Comparison of ENCODE assay signal across 8 cellular contexts in the genomic region with DNA sequence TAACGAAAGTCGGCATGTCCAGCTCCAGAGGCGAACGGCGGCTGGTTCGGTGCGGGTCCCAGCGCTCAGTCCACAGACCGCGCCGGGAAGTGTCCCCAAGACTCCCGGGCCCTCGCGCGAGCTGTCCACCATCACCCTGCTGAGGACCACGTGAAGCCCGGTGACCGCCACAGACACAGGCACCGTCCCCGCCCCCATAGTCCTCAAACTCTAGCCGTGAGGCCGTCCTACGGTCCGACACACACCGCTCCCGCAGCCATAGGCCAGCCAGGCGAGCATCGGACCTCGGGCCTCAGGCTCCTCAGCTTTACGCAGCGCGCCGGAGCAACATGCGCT. TPM values are rescaled to one million over a fixed set of nuclear protein-coding genes. Genes with fewer than 3 reads are reported as not detected.
DNase-seq lines count a peak whose midpoint lies in the region; ATAC-seq and TF ChIP-seq lines count a peak whose summit lies in the region.

No MANE protein-coding gene starts in this region.

- POLR2A ChIA-PET in activated CD4-positive, alpha-beta memory T cell treated with anti-CD3 and anti-CD28 coated beads for 36 hours (lab: Charles Lee) = interaction anchor here (0.9 to 2.0 kb wide), 3 partner anchors 10 to 260 kb away, joined by 3 to 26 read pairs (median 3); a partner anchor contains a TSS

- no peaks in the 10 kb centered on the region for H3K27me3 Mint-ChIP-seq in activated CD4-positive, alpha-beta memory T cell treated with anti-CD3 and anti-CD28 coated beads for 36 hours

- H3K36me3 ChIP-seq in heart left ventricle = peaks cover 0 to 41% (median 38%) of the 10 kb centered on the region in 9 donors
- peaks cover 13% of the 10 kb centered on the region for H3K36me3 ChIP-seq in rectal smooth muscle tissue (ENCODE audit: control insufficient read depth, insufficient read depth, low read length)

- H3K4me1 ChIP-seq in heart left ventricle (peaks cover 0 to 36% (median 17%) of the 10 kb centered on the region in 12 donors), rectal smooth muscle tissue (ENCODE audit: control insufficient read depth, insufficient read depth, low read length) (no peaks in the 10 kb centered on the region)

- no peak for TF ChIP-seq CTCF in heart left ventricle (IDR thresholded peaks at IDR 0.05)

- peak overlapping the region; percentile 82 to 97 (median 95) for H3K27ac ChIP-seq in heart left ventricle
- peak overlapping the region; percentile 93 for H3K27ac ChIP-seq in rectal smooth muscle tissue (ENCODE audit: low read depth, low read length)

- H3K27me3 ChIP-seq in heart left ventricle = no peaks in the 10 kb centered on the region
- H3K27me3 ChIP-seq in rectal smooth muscle tissue (ENCODE audit: control insufficient read depth, insufficient read depth, low read length) = no peaks in the 10 kb centered on the region

- CTCF ChIA-PET in activated CD4-positive, alpha-beta memory T cell treated with anti-CD3 and anti-CD28 coated beads for 36 hours (lab: Charles Lee) = interaction anchor here (0.6 to 2.5 kb wide), 6 partner anchors 14 to 1976 kb away, joined by 3 to 19 read pairs (median 5); no protein-coding TSS in a partner anchor

- no peak for TF ChIP-seq POLR2A in heart left ventricle (IDR thresholded peaks at IDR 0.05)

- no peak for DNase-seq in activated CD4-positive, alpha-beta memory T cell treated with anti-CD3 and anti-CD28 coated beads for 36 hours
- DNase-seq in heart left ventricle (peak; percentile 29 to 65 (median 49)), GM19240 (ENCODE audit: insufficient read length, low spot score) (no peak), NCI-H2196 treated with DMSO at 0.1 percent for 48 hours (lab: John Stamatoyannopoulos, UW; ENCODE audit: unreplicated experiment) (no peak)

- intact Hi-C loops in activated CD4-positive, alpha-beta memory T cell treated with anti-CD3 and anti-CD28 coated beads for 36 hours (cut with micrococcal nuclease) = loop anchor here (1.0 to 2.0 kb wide), 3 partner anchors 10 to 53 kb away; no protein-coding TSS in a partner anchor
- intact Hi-C loops in heart left ventricle (cut with DNase I) = loop anchor here in 7 of 10 donors (2.0 to 10.0 kb wide), 5 partner anchors 43 to 55 kb away; no protein-coding TSS in a partner anchor

- no peaks in the 10 kb centered on the region for H3K9me3 ChIP-seq in heart left ventricle

- H3K9ac ChIP-seq in rectal smooth muscle tissue (ENCODE audit: low read length) = peak overlapping the region; percentile 39

- no peaks in the 10 kb centered on the region for H3K9me3 Mint-ChIP-seq in activated CD4-positive, alpha-beta memory T cell treated with anti-CD3 and anti-CD28 coated beads for 36 hours

- peaks cover 33% of the 10 kb centered on the region for H3K36me3 Mint-ChIP-seq in activated CD4-positive, alpha-beta memory T cell treated with anti-CD3 and anti-CD28 coated beads for 36 hours

- peak overlapping the region; percentile 82 for H3K4me3 Mint-ChIP-seq in activated CD4-positive, alpha-beta memory T cell treated with anti-CD3 and anti-CD28 coated beads for 36 hours

- WGBS in heart left ventricle, 4 donors = 1% methylated on average over 21 to 34 of the region's 34 CpGs

- ATAC-seq in GM21447 (IDR thresholded peaks at IDR 0.05; ENCODE audit: unreplicated experiment) = peak; percentile 38
- ATAC-seq in HG03571 (IDR thresholded peaks at IDR 0.05; ENCODE audit: unreplicated experiment) = peak; percentile 44
- peak; percentile 42 to 62 (median 54) for ATAC-seq in heart left ventricle

- H3K4me1 Mint-ChIP-seq in activated CD4-positive, alpha-beta memory T cell treated with anti-CD3 and anti-CD28 coated beads for 36 hours (ENCODE audit: low read depth) = peaks cover 20% of the 10 kb centered on the region

- H3K27ac Mint-ChIP-seq in activated CD4-positive, alpha-beta memory T cell treated with anti-CD3 and anti-CD28 coated beads for 36 hours = peak overlapping the region; percentile 90

- H3K4me3 ChIP-seq in GM08714 (ENCODE audit: low read length) (peak overlapping the region; percentile 83), heart left ventricle (peak overlapping the region; percentile 58 to 96 (median 82)), rectal smooth muscle tissue (ENCODE audit: low read length) (peak overlapping the region; percentile 98)

RNA-seq across cellular contexts. Expression of a gene that starts 0.5 kb away (rescaled TPM):
- 10 to 100 TPM; 13.5 to 18.9 TPM for total RNA-seq in activated CD4-positive, alpha-beta memory T cell treated with anti-CD3 and anti-CD28 coated beads for 36 hours
- 10 to 100 TPM in 6 of 9 donors, 1 to 10 TPM in 3; 4.5 to 12.7 (median 10.7) TPM for total RNA-seq in heart left ventricle
- 1 to 10 TPM; 7.7 to 9.1 TPM for polyA plus RNA-seq in heart left ventricle

RNA-seq across cellular contexts. Expression of a gene that starts 10.0 kb away (rescaled TPM):
- 10 to 100 TPM; 45.6 to 47.2 TPM for total RNA-seq in activated CD4-positive, alpha-beta memory T cell treated with anti-CD3 and anti-CD28 coated beads for 36 hours
- total RNA-seq in heart left ventricle = 10 to 100 TPM; 11.0 to 68.7 (median 21.6) TPM
- 10 to 100 TPM; 23.7 to 69.2 TPM for polyA plus RNA-seq in heart left ventricle

Comparison
In these comparisons a context has a peak if more than half of its experiments do, and no peak if none do; other contexts are left out.
1. DNase-seq: peak in heart left ventricle (5 of 5); none in activated CD4-positive, alpha-beta memory T cell treated with anti-CD3 and anti-CD28 coated beads for 36 hours (single experiment), GM19240 (single experiment) and NCI-H2196 treated with DMSO at 0.1 percent for 48 hours (single experiment).
2. Peak in every context shown above with its lines, with median percentiles within 50 percentile points of each other: H3K4me3 ChIP-seq and ATAC-seq.